15 cellular contexts compared by ENCODE assay signal in the genomic region with DNA sequence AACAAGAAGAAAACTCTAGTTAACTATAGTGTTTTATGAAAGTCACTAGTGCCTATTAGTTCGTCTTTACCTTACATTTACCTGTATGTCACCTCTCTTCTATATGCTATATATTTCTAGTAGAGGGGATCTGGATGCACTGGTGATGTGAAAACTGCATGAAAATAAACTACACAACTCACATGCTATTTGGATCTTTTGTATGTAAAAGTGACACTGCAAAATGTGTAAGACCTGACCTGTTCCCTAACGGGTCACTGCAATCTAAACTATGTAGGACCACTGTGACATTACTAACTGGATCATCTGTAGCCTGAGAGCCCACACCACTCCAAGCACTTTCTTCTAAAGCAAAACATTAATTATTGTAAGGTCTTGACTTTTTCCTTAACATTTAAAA. TPM values are rescaled to one million over a fixed set of nuclear protein-coding genes. Genes with fewer than 3 reads are reported as not detected.
A peak's percentile ranks its signal among the peaks of the same experiment; 100 is the strongest.
DNase-seq lines count a peak whose midpoint lies in the region; ATAC-seq lines count a peak whose summit lies in the region.
"Had no signal": no experiment of that assay in that cellular context is flagged by ENCODE, and none has a peak within 500 bp of the region (broad histone marks: within the 10 kb centered on the region; RNA-seq: fewer than 3 reads in every experiment).

No MANE protein-coding gene starts in this region.

- no peak overlapping the region for H4K8ac ChIP-seq in mesendoderm (ENCODE audit: low read depth, low read length)

- H3K36me3 Mint-ChIP-seq in activated CD4-positive, alpha-beta memory T cell treated with anti-CD3 and anti-CD28 coated beads, Interleukin-2, amount 10 ng/mL, durations not matched to agents 7 days and 5 days (ENCODE audit: low read depth) = peaks cover 32% of the 10 kb centered on the region

- peak overlapping the region; percentile 11 for H3K9ac ChIP-seq in mesendoderm (ENCODE audit: low read length)

- POLR2A ChIA-PET in activated CD4-positive, alpha-beta memory T cell treated with anti-CD3 and anti-CD28 coated beads, Interleukin-2, amount 10 ng/mL, durations not matched to agents 7 days and 5 days (lab: Charles Lee) = interaction anchor here (2.7 kb wide), 2 partner anchors 11 to 37 kb away, joined by 8 to 15 read pairs; no protein-coding TSS in a partner anchor

- H3K56ac ChIP-seq in mesendoderm (ENCODE audit: low read length) = no peak overlapping the region

- H3K27me3 ChIP-seq in ACC112 (ENCODE audit: insufficient read depth, low read length) = no peaks in the 10 kb centered on the region
- no peaks in the 10 kb centered on the region for H3K27me3 ChIP-seq in HAP-1 (ENCODE audit: low read depth)
- no peaks in the 10 kb centered on the region for H3K27me3 ChIP-seq in mesendoderm (ENCODE audit: insufficient read depth, low read length, poor library complexity)
- H3K27me3 ChIP-seq: SJSA1 had no signal

- no peak overlapping the region for H3K4me2 ChIP-seq in mesendoderm (ENCODE audit: low read length)

- H2BK120ac ChIP-seq in mesendoderm (ENCODE audit: low read depth, low read length) = no peak overlapping the region

- H3K9me3 ChIP-seq in HAP-1 = no peaks in the 10 kb centered on the region
- H3K9me3 ChIP-seq: left lung, SJSA1 had no signal

- no peak overlapping the region for H4K5ac ChIP-seq in mesendoderm (ENCODE audit: low read length)

- H3K79me1 ChIP-seq in mesendoderm (ENCODE audit: low read length) = peaks cover 6% of the 10 kb centered on the region

- H3K27ac ChIP-seq in ACC112 (ENCODE audit: low read depth, low read length) (no peak overlapping the region), mesendoderm (ENCODE audit: low read depth, low read length) (no peak overlapping the region)
- H3K27ac ChIP-seq: left lung, SJSA1 had no signal

- H3K79me2 ChIP-seq in ACC112 (ENCODE audit: control insufficient read depth, insufficient read depth, low read length, unreplicated experiment) (peaks cover 20% of the 10 kb centered on the region), mesendoderm (ENCODE audit: control insufficient read depth, insufficient read depth, low read length) (peaks cover 9% of the 10 kb centered on the region)

- no peak overlapping the region for H2AFZ ChIP-seq in ACC112 (ENCODE audit: low read length, unreplicated experiment)

- H3K18ac ChIP-seq in mesendoderm (ENCODE audit: low read length) = no peak overlapping the region

- in situ Hi-C loops in HAP-1 (cut with MboI; ENCODE audit: low sequenced_read_pairs) = no loop called here

- H3K27me3 Mint-ChIP-seq in activated CD4-positive, alpha-beta memory T cell treated with anti-CD3 and anti-CD28 coated beads, Interleukin-2, amount 10 ng/mL, durations not matched to agents 7 days and 5 days = no peaks in the 10 kb centered on the region
- H3K27me3 Mint-ChIP-seq: stimulated activated naive B cell treated with anti-CD40 and anti-IgM and Interleukin-4, amounts not matched to agents 10 μg/mL and 1 μg/mL and 100 μg/mL, for 72 hours had no signal

- DNase-seq in HAP-1 (ENCODE audit: low spot score in 2 of 2) (no peak), mesendoderm (no peak), D341Med (ENCODE audit: low spot score) (no peak), NCI-H82 treated with DMSO at 0.1 percent for 48 hours (lab: John Stamatoyannopoulos, UW; ENCODE audit: unreplicated experiment) (no peak)
- DNase-seq in activated CD4-positive, alpha-beta memory T cell treated with anti-CD3 and anti-CD28 coated beads, Interleukin-2, amount 10 ng/mL, durations not matched to agents 7 days and 5 days = no peak
- DNase-seq: Calu3; left lung; NCI-H1417 treated with DMSO at 0.1 percent for 48 hours; NCI-H524; occipital lobe; stimulated activated naive B cell treated with anti-CD40 and anti-IgM and Interleukin-4, amounts not matched to agents 10 μg/mL and 1 μg/mL and 100 μg/mL, for 72 hours had no signal

- H3K4me3 ChIP-seq in ACC112 (ENCODE audit: low read depth, low read length) (peak overlapping the region; percentile 95), HAP-1 (peak overlapping the region; percentile 77), mesendoderm (ENCODE audit: low read length) (no peak overlapping the region)

- peaks cover 22% of the 10 kb centered on the region for H3K4me1 Mint-ChIP-seq in activated CD4-positive, alpha-beta memory T cell treated with anti-CD3 and anti-CD28 coated beads, Interleukin-2, amount 10 ng/mL, durations not matched to agents 7 days and 5 days

- no peak overlapping the region for H2BK15ac ChIP-seq in mesendoderm (replicated peaks; ENCODE audit: low read depth)

- peaks cover 22% of the 10 kb centered on the region for H3K36me3 ChIP-seq in ACC112 (ENCODE audit: insufficient read depth, low read length)
- H3K36me3 ChIP-seq in HAP-1 (replicated peaks) = peaks cover 38% of the 10 kb centered on the region
- peaks cover 6% of the 10 kb centered on the region for H3K36me3 ChIP-seq in mesendoderm (ENCODE audit: control insufficient read depth, insufficient read depth, low read length)

- CTCF ChIA-PET in activated CD4-positive, alpha-beta memory T cell treated with anti-CD3 and anti-CD28 coated beads, Interleukin-2, amount 10 ng/mL, durations not matched to agents 7 days and 5 days (lab: Charles Lee) = interaction anchor here (1.0 kb wide), 1 partner anchor 185 kb away, joined by 3 read pairs; no protein-coding TSS in a partner anchor

- no peak overlapping the region for H3K4ac ChIP-seq in mesendoderm (ENCODE audit: low read depth, low read length)

- H3K4me3 Mint-ChIP-seq in activated CD4-positive, alpha-beta memory T cell treated with anti-CD3 and anti-CD28 coated beads, Interleukin-2, amount 10 ng/mL, durations not matched to agents 7 days and 5 days = peak overlapping the region; percentile 86

- no peak overlapping the region for H2AK5ac ChIP-seq in mesendoderm (ENCODE audit: low read length)

- no peaks in the 10 kb centered on the region for H3K9me3 Mint-ChIP-seq in activated CD4-positive, alpha-beta memory T cell treated with anti-CD3 and anti-CD28 coated beads, Interleukin-2, amount 10 ng/mL, durations not matched to agents 7 days and 5 days
- H3K9me3 Mint-ChIP-seq: stimulated activated naive B cell treated with anti-CD40 and anti-IgM and Interleukin-4, amounts not matched to agents 10 μg/mL and 1 μg/mL and 100 μg/mL, for 72 hours had no signal

- H3K27ac Mint-ChIP-seq in activated CD4-positive, alpha-beta memory T cell treated with anti-CD3 and anti-CD28 coated beads, Interleukin-2, amount 10 ng/mL, durations not matched to agents 7 days and 5 days = no peak overlapping the region

- ATAC-seq in HG02973 (IDR thresholded peaks at IDR 0.05; ENCODE audit: unreplicated experiment) = no peak
- no peak for ATAC-seq in esophagus mucosa
- ATAC-seq: left lung; stimulated activated naive B cell treated with anti-CD40 and anti-IgM and Interleukin-4, amounts not matched to agents 10 μg/mL and 1 μg/mL and 100 μg/mL, for 72 hours had no signal

- no CpG with 5 or more reads among the region's 2 CpGs for WGBS in mesendoderm (ENCODE audit: extremely low coverage, insufficient coverage, low lambda C conversion rate)

- H2BK5ac ChIP-seq in mesendoderm (ENCODE audit: low read length) = no peak overlapping the region

- H3K4me1 ChIP-seq in ACC112 (ENCODE audit: control insufficient read depth, insufficient read depth, low read length, unreplicated experiment) (peaks cover 10% of the 10 kb centered on the region), HAP-1 (peaks cover 13% of the 10 kb centered on the region), mesendoderm (ENCODE audit: control insufficient read depth, low read depth, low read length) (peaks cover 5% of the 10 kb centered on the region)

- no peak overlapping the region for H3K23ac ChIP-seq in mesendoderm (ENCODE audit: low read length)

RNA-seq across cellular contexts. Expression of a gene that starts 1.7 kb away (rescaled TPM):
- 10 to 100 TPM; 47.3 to 52.8 TPM for total RNA-seq in activated CD4-positive, alpha-beta memory T cell treated with anti-CD3 and anti-CD28 coated beads, Interleukin-2, amount 10 ng/mL, durations not matched to agents 7 days and 5 days
- 55.5 TPM for polyA plus RNA-seq in mesendoderm (2013, experiment 1 of 2)
- 54.7 TPM for polyA plus RNA-seq in mesendoderm (2013, experiment 2 of 2)
- 25.4 TPM for total RNA-seq in esophagus mucosa

RNA-seq across cellular contexts. Expression of a gene that starts 43.8 kb away (rescaled TPM):
- not detected for total RNA-seq in activated CD4-positive, alpha-beta memory T cell treated with anti-CD3 and anti-CD28 coated beads, Interleukin-2, amount 10 ng/mL, durations not matched to agents 7 days and 5 days
- not detected for polyA plus RNA-seq in mesendoderm (2013, experiment 1 of 2)
- not detected for polyA plus RNA-seq in mesendoderm (2013, experiment 2 of 2)
- not detected for total RNA-seq in esophagus mucosa
- total RNA-seq: Calu3, left lung, occipital lobe, SJSA1 had no signal

RNA-seq across cellular contexts. Expression of a gene that starts 54.6 kb away (rescaled TPM):
- total RNA-seq in activated CD4-positive, alpha-beta memory T cell treated with anti-CD3 and anti-CD28 coated beads, Interleukin-2, amount 10 ng/mL, durations not matched to agents 7 days and 5 days = under 1 TPM; 0.13 to 0.18 TPM
- 0.03 TPM for polyA plus RNA-seq in mesendoderm (2013, experiment 1 of 2)
- polyA plus RNA-seq in mesendoderm (2013, experiment 2 of 2) = 0.08 TPM
- total RNA-seq in esophagus mucosa = 1.5 TPM
- total RNA-seq: Calu3, SJSA1 had no signal
